ENCODE assay signal across 6 cellular contexts in the genomic region with DNA sequence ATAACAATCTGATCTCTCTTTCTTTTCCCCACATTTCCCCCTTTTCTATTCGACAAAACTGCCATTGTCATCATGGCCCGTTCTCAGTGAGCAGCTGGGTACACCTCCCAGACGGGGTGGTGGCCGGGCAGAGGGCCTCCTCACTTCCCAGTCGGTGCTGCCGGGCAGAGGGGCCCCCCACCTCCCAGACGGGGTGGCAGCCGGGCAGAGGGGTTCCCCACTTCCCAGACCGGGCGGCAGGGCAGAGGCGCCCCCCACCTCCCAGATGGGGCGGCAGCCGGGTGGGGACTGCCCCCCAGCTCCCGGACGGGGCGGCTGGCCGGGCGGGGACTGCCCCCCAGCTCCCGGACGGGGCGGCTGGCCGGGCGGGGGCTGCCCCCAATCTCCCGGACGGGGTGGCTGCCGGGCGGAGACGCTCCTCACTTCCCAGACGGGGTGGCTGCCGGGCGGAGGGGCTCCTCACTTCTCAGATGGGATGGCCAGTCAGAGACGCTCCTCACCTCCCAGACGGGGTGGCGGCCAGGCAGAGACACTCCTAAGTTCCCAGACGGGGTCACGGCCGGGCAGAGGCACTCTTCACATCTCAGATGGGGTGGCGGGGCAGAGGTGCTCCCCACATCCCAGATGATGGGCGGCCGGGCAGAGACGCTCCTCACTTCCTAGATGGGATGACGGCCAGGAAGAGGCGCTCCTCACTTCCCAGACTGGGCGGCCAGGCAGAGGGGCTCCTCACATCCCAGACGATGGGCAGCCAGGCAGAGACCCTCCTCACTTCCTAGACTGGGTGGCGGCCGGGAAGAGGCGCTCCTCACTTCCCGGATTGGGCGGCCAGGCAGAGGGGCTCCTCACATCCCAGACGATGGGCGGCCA. TPM values are rescaled to one million over a fixed set of nuclear protein-coding genes. Genes with fewer than 3 reads are reported as not detected.
"Had no signal": no experiment of that assay in that cellular context is flagged by ENCODE, and none has a peak within 500 bp of the region (broad histone marks: within the 10 kb centered on the region; RNA-seq: fewer than 3 reads in every experiment).

No MANE protein-coding gene starts in this region.

RNA-seq across cellular contexts. Expression of gene GNA14, which starts 54.6 kb away (rescaled TPM):
- total RNA-seq: activated naive CD4-positive, alpha-beta T cell treated with anti-CD3 and anti-CD28 coated beads for 36 hours; activated naive CD8-positive, alpha-beta T cell treated with anti-CD3 and anti-CD28 coated beads for 36 hours; activated naive CD8-positive, alpha-beta T cell treated with anti-CD3 and anti-CD28 coated beads, Interleukin-2, amount 10 ng/mL, durations not matched to agents 7 days and 5 days; activated T-helper 1 cell treated with anti-CD3 and anti-CD28 coated beads, Interleukin-12 subunit alpha, Interleukin-12 subunit beta, Interleukin-2, Interleukin-4 antibody, amounts not matched to agents 30 ng/mL and 10 ng/mL and 1 ng/mL, durations not matched to agents 14 hours and 24 hours and 36 hours; activated T-helper 17 cell treated with anti-CD3 and anti-CD28 coated beads, Interleukin-2, amount 50 U/mL, for 72 hours; bronchial epithelial cell had no signal
